In genomic region chr20:32483351-32484220, GRCh38 we compare ENCODE assay signal across 7 cellular contexts.
DNase-seq lines count a peak whose midpoint lies in the region; ATAC-seq, FAIRE-seq and TF ChIP-seq lines count a peak whose summit lies in the region.

No MANE protein-coding gene starts in this region.

- peak overlapping the region; percentile 74 for H3K4me3 Mint-ChIP-seq in GM23338
- peak overlapping the region; percentile 78 for H3K4me3 Mint-ChIP-seq in activated B cell treated with CpG ODN at 0.5 μM for 24 hours

- H3K27me3 Mint-ChIP-seq in GM23338 (ENCODE audit: insufficient read depth, low read depth, poor library complexity) (peaks cover 15% of the 10 kb centered on the region), activated B cell treated with CpG ODN at 0.5 μM for 24 hours (no peaks in the 10 kb centered on the region)

- H3K36me3 ChIP-seq in GM23338 (ENCODE audit: insufficient read depth) (no peaks in the 10 kb centered on the region; the same call in 1 of the 2 replicates), kidney epithelial cell (ENCODE audit: control insufficient read depth, insufficient read depth, low read length) (no peaks in the 10 kb centered on the region)

- H3K27ac Mint-ChIP-seq in GM23338 (no peak overlapping the region; the same call in 1 of the 2 replicates), activated B cell treated with CpG ODN at 0.5 μM for 24 hours (no peak overlapping the region)

- peaks cover 41% of the 10 kb centered on the region for H3K4me1 Mint-ChIP-seq in GM23338
- peaks cover 14% of the 10 kb centered on the region for H3K4me1 Mint-ChIP-seq in activated B cell treated with CpG ODN at 0.5 μM for 24 hours

- peak overlapping the region; percentile 94 for H3K27ac ChIP-seq in GM23338 (ENCODE audit: low read depth)

- intact Hi-C loops in activated B cell treated with CpG ODN at 0.5 μM for 24 hours (cut with micrococcal nuclease): loop anchor here (2.0 to 5.0 kb wide), 4 partner anchors 13 to 147 kb away; partner anchors contain the start of gene ASXL1

- peak; percentile 96 for DNase-seq in GM23338 (ENCODE audit: low spot score)
- peak; percentile 93 for DNase-seq in NCI-H2171 treated with DMSO at 0.1 percent for 48 hours (lab: John Stamatoyannopoulos, UW)
- peak; percentile 42 for DNase-seq in activated B cell treated with CpG ODN at 0.5 μM for 24 hours
- peak; percentile 64 for DNase-seq in central memory CD4-positive, alpha-beta T cell
- peak; percentile 61 for DNase-seq in kidney epithelial cell (ENCODE audit: low read depth)
- DNase-seq in stimulated activated CD4-positive, alpha-beta T cell treated with anti-CD3 and anti-CD28 coated beads, Interleukin-15, amount 100 ng/mL, for 24 hours: peak; percentile 72
- no peak for DNase-seq in GM19239 (ENCODE audit: insufficient read length, low spot score)

- H3K36me3 Mint-ChIP-seq in GM23338 (ENCODE audit: low read depth) (peaks cover 3% of the 10 kb centered on the region; the same call in 1 of the 3 replicates), activated B cell treated with CpG ODN at 0.5 μM for 24 hours (ENCODE audit: low read depth) (peaks cover 3% of the 10 kb centered on the region)

- H3K4me1 ChIP-seq in GM23338 (ENCODE audit: insufficient read depth): peaks cover 40% of the 10 kb centered on the region

- peaks cover 28% of the 10 kb centered on the region for H4K20me1 ChIP-seq in GM23338 (replicated peaks; ENCODE audit: insufficient read depth)

- POLR2A ChIA-PET in activated B cell treated with CpG ODN at 0.5 μM for 24 hours (lab: Charles Lee): interaction anchor here (0.7 kb wide), 1 partner anchor 141 kb away, joined by 3 read pairs; no protein-coding TSS in a partner anchor

- H3K4me2 ChIP-seq in GM23338: peak overlapping the region; percentile 78

- H2AFZ ChIP-seq in GM23338: no peak overlapping the region; the same call in 1 of the 2 replicates

- peaks cover 38% of the 10 kb centered on the region for H3K79me2 ChIP-seq in GM23338 (replicated peaks; ENCODE audit: insufficient read depth)

- ATAC-seq in GM23338: peak; percentile 26
- peak; percentile 49 for ATAC-seq in activated B cell treated with CpG ODN at 0.5 μM for 24 hours (ENCODE audit: low read depth)

- CTCF ChIA-PET in activated B cell treated with CpG ODN at 0.5 μM for 24 hours (lab: Charles Lee): no interaction called here

- H3K9me2 ChIP-seq in GM23338 (ENCODE audit: insufficient read depth): no peaks in the 10 kb centered on the region

- H3K4me3 ChIP-seq in GM23338 (peak overlapping the region; percentile 97), kidney epithelial cell (ENCODE audit: low read depth, low read length) (peak overlapping the region; percentile 67)

- no peak for FAIRE-seq in GM19239 (lab: Jason Lieb, UNC)

- no peaks in the 10 kb centered on the region for H3K27me3 ChIP-seq in GM23338 (ENCODE audit: insufficient read depth)
- peaks cover 3% of the 10 kb centered on the region for H3K27me3 ChIP-seq in kidney epithelial cell (ENCODE audit: control insufficient read depth, insufficient read depth, low read length)

- H3K9me3 Mint-ChIP-seq in GM23338: peaks cover 6% of the 10 kb centered on the region; the same call in 2 of the 3 replicates
- H3K9me3 Mint-ChIP-seq in activated B cell treated with CpG ODN at 0.5 μM for 24 hours: no peaks in the 10 kb centered on the region

- TF ChIP-seq CTCF in GM23338 (conservative IDR thresholded peaks at IDR 0.05; ENCODE audit: low read depth in 2 of 2): no peak
- TF ChIP-seq CTCF in activated B cell treated with CpG ODN at 0.5 μM for 24 hours (IDR thresholded peaks at IDR 0.05): no peak
- TF ChIP-seq CTCF in kidney epithelial cell (IDR thresholded peaks at IDR 0.05; ENCODE audit: insufficient read depth, low read length, poor library complexity, severe bottlenecking): no peak

- H3F3A ChIP-seq in GM23338 (replicated peaks; ENCODE audit: low read depth): peaks cover 26% of the 10 kb centered on the region

TF ChIP-seq in GM23338, 12 proteins besides CTCF, POLR2A, EP300 and RAD21:
- TF ChIP-seq POLR2AphosphoS5 (IDR thresholded peaks at IDR 0.05; ENCODE audit: low read depth): peak; percentile 61; the same call in 1 of the 2 replicates
- TF ChIP-seq ZNF331 (CRISPR knock-in tag; IDR thresholded peaks at IDR 0.05; ENCODE audit: low read depth): no peak
